ENCODE assay signal across 11 cellular contexts in genomic region chr2:135948141-135948540, GRCh38. TPM values are rescaled to one million over a fixed set of nuclear protein-coding genes. Genes with fewer than 3 reads are reported as not detected.
DNase-seq lines count a peak whose midpoint lies in the region; TF ChIP-seq lines count a peak whose summit lies in the region.
"Had no signal": no experiment of that assay in that cellular context is flagged by ENCODE, and none has a peak within 500 bp of the region (broad histone marks: within the 10 kb centered on the region; RNA-seq: fewer than 3 reads in every experiment).

No MANE protein-coding gene starts in this region.

- H3K36me3 Mint-ChIP-seq in activated T-helper 2 cell treated with anti-CD3 and anti-CD28 coated beads, Interferon-gamma antibody, Interleukin-2, Interleukin-4, amounts not matched to agents 10 μg/mL and 5 μg/mL and 100 μg/mL, durations not matched to agents 14 hours and 24 hours and 36 hours (ENCODE audit: low read depth), result peaks cover 73% of the 10 kb centered on the region
- H3K36me3 Mint-ChIP-seq in mesothelial cell of epicardium, result peaks cover 27% of the 10 kb centered on the region

- intact Hi-C loops in activated T-helper 2 cell treated with anti-CD3 and anti-CD28 coated beads, Interferon-gamma antibody, Interleukin-2, Interleukin-4, amounts not matched to agents 10 μg/mL and 5 μg/mL and 100 μg/mL, durations not matched to agents 14 hours and 24 hours and 36 hours (cut with micrococcal nuclease), result loop anchor here (5.0 kb wide), 1 partner anchor 34 kb away; no protein-coding TSS in a partner anchor

- TF ChIP-seq CTCF in HEK293 (tag by site-specific recombination; IDR thresholded peaks at IDR 0.05), result no peak
- TF ChIP-seq CTCF in mesothelial cell of epicardium (IDR thresholded peaks at IDR 0.05; ENCODE audit: unreplicated experiment), result no peak
- no peak for TF ChIP-seq CTCF in Peyer's patch (IDR thresholded peaks at IDR 0.05)

- H3K4me1 ChIP-seq in HEK293 (ENCODE audit: control insufficient read depth, insufficient read depth, low read length) (peaks cover 23% of the 10 kb centered on the region), Peyer's patch (peaks cover 0 to 13% (median 0%) of the 10 kb centered on the region in 4 donors)

- H3K9me3 Mint-ChIP-seq in activated T-helper 2 cell treated with anti-CD3 and anti-CD28 coated beads, Interferon-gamma antibody, Interleukin-2, Interleukin-4, amounts not matched to agents 10 μg/mL and 5 μg/mL and 100 μg/mL, durations not matched to agents 14 hours and 24 hours and 36 hours, result peaks cover 8% of the 10 kb centered on the region
- H3K9me3 Mint-ChIP-seq in mesothelial cell of epicardium, result peaks cover 7% of the 10 kb centered on the region

- H3K27ac ChIP-seq in HEK293 (ENCODE audit: extremely low read depth, low read depth, low read length), result peak overlapping the region; percentile 29; the same call in 1 of the 2 replicates
- no peak overlapping the region for H3K27ac ChIP-seq in Peyer's patch
- H3K27ac ChIP-seq: cardiac muscle cell, heart left ventricle, tibial nerve had no signal

- H3K27ac Mint-ChIP-seq in activated T-helper 2 cell treated with anti-CD3 and anti-CD28 coated beads, Interferon-gamma antibody, Interleukin-2, Interleukin-4, amounts not matched to agents 10 μg/mL and 5 μg/mL and 100 μg/mL, durations not matched to agents 14 hours and 24 hours and 36 hours, result peak overlapping the region; percentile 89
- peak overlapping the region; percentile 61 for H3K27ac Mint-ChIP-seq in mesothelial cell of epicardium

- POLR2A ChIA-PET in HEK293 (lab: Yijun Ruan, JAX), result no interaction called here

- peaks cover 0 to 9% of the 10 kb centered on the region in 2 experiments for H3K36me3 ChIP-seq in HEK293 (ENCODE audit: control insufficient read depth in 2 of 2, insufficient read depth in 1 of 2, low read length in 2 of 2)
- peaks cover 0 to 3% (median 0%) of the 10 kb centered on the region in 3 donors for H3K36me3 ChIP-seq in Peyer's patch

- H3K4me3 ChIP-seq in HEK293 (ENCODE audit: low read depth, low read length) (no peak overlapping the region), Peyer's patch (no peak overlapping the region)
- H3K4me3 ChIP-seq: cardiac muscle cell, heart left ventricle, tibial nerve had no signal

- H3K27me3 Mint-ChIP-seq in activated T-helper 2 cell treated with anti-CD3 and anti-CD28 coated beads, Interferon-gamma antibody, Interleukin-2, Interleukin-4, amounts not matched to agents 10 μg/mL and 5 μg/mL and 100 μg/mL, durations not matched to agents 14 hours and 24 hours and 36 hours (ENCODE audit: low read depth), result no peaks in the 10 kb centered on the region
- H3K27me3 Mint-ChIP-seq in mesothelial cell of epicardium (ENCODE audit: low read depth), result no peaks in the 10 kb centered on the region

- DNase-seq in Daoy (ENCODE audit: low read depth) (peak; percentile 3), mesothelial cell of epicardium (ENCODE audit: low spot score in 2 of 2, unreplicated experiment in 2 of 2) (no peak), hippocampal formation (lab: John Stamatoyannopoulos, UW) (no peak), Peyer's patch (no peak), NCI-H345 treated with DMSO at 0.1 percent for 48 hours (lab: John Stamatoyannopoulos, UW; ENCODE audit: unreplicated experiment) (no peak)
- DNase-seq in activated T-helper 2 cell treated with anti-CD3 and anti-CD28 coated beads, Interferon-gamma antibody, Interleukin-2, Interleukin-4, amounts not matched to agents 10 μg/mL and 5 μg/mL and 100 μg/mL, durations not matched to agents 14 hours and 24 hours and 36 hours (ENCODE audit: low spot score), result no peak
- DNase-seq: heart left ventricle, left ventricle myocardium superior had no signal

- no peaks in the 10 kb centered on the region for H3K27me3 ChIP-seq in Peyer's patch
- H3K27me3 ChIP-seq: cardiac muscle cell, heart left ventricle, tibial nerve had no signal

- H3K4me3 Mint-ChIP-seq in activated T-helper 2 cell treated with anti-CD3 and anti-CD28 coated beads, Interferon-gamma antibody, Interleukin-2, Interleukin-4, amounts not matched to agents 10 μg/mL and 5 μg/mL and 100 μg/mL, durations not matched to agents 14 hours and 24 hours and 36 hours (ENCODE audit: low read depth), result no peak overlapping the region
- H3K4me3 Mint-ChIP-seq in mesothelial cell of epicardium, result no peak overlapping the region

- TF ChIP-seq POLR2A in Peyer's patch (IDR thresholded peaks at IDR 0.05), result no peak

- H3K4me1 Mint-ChIP-seq in activated T-helper 2 cell treated with anti-CD3 and anti-CD28 coated beads, Interferon-gamma antibody, Interleukin-2, Interleukin-4, amounts not matched to agents 10 μg/mL and 5 μg/mL and 100 μg/mL, durations not matched to agents 14 hours and 24 hours and 36 hours (ENCODE audit: low read depth), result peaks cover 66% of the 10 kb centered on the region
- H3K4me1 Mint-ChIP-seq in mesothelial cell of epicardium, result no peaks in the 10 kb centered on the region

- no peaks in the 10 kb centered on the region for H3K9me3 ChIP-seq in HEK293 (ENCODE audit: control insufficient read depth, insufficient read depth, low read depth, low read length)
- no peaks in the 10 kb centered on the region for H3K9me3 ChIP-seq in Peyer's patch
- H3K9me3 ChIP-seq: heart left ventricle, tibial nerve had no signal

- CTCF ChIA-PET in HEK293 (lab: Yijun Ruan, JAX), result no interaction called here

TF ChIP-seq in HEK293, 187 proteins besides CTCF, POLR2A, EP300 and RAD21 (continues in another document):
- TF ChIP-seq BCL11A (tag by site-specific recombination; IDR thresholded peaks at IDR 0.05; ENCODE audit: low read depth) (no peak), GFI1B (tag by site-specific recombination; IDR thresholded peaks at IDR 0.05) (no peak), ZNF138 (tag by site-specific recombination; IDR thresholded peaks at IDR 0.05; ENCODE audit: borderline replicate concordance) (no peak), ZNF211 (tag by site-specific recombination; IDR thresholded peaks at IDR 0.05; ENCODE audit: low read depth) (no peak), ZSCAN4 (tag by site-specific recombination; IDR thresholded peaks at IDR 0.05) (no peak), HIC1 (tag by site-specific recombination; IDR thresholded peaks at IDR 0.05) (no peak), ZBTB10 (tag by site-specific recombination; IDR thresholded peaks at IDR 0.05) (no peak)

RNA-seq across cellular contexts. Expression of gene DARS1, which starts 37.3 kb away (rescaled TPM):
- 88.3 and 95.9 TPM in 2 replicates for total RNA-seq in Daoy (2014; rRNA removed; shearing (Covaris generic))
- total RNA-seq in activated T-helper 2 cell treated with anti-CD3 and anti-CD28 coated beads, Interferon-gamma antibody, Interleukin-2, Interleukin-4, amounts not matched to agents 10 μg/mL and 5 μg/mL and 100 μg/mL, durations not matched to agents 14 hours and 24 hours and 36 hours, result 179 and 183 TPM in 2 replicates
- total RNA-seq in mesothelial cell of epicardium (81.8 to 85.7 TPM (median 82.6 TPM) in 3 replicates), Peyer's patch (10 to 100 TPM; 27.5 to 75.9 (median 30.6) TPM)
